In the genomic region with DNA sequence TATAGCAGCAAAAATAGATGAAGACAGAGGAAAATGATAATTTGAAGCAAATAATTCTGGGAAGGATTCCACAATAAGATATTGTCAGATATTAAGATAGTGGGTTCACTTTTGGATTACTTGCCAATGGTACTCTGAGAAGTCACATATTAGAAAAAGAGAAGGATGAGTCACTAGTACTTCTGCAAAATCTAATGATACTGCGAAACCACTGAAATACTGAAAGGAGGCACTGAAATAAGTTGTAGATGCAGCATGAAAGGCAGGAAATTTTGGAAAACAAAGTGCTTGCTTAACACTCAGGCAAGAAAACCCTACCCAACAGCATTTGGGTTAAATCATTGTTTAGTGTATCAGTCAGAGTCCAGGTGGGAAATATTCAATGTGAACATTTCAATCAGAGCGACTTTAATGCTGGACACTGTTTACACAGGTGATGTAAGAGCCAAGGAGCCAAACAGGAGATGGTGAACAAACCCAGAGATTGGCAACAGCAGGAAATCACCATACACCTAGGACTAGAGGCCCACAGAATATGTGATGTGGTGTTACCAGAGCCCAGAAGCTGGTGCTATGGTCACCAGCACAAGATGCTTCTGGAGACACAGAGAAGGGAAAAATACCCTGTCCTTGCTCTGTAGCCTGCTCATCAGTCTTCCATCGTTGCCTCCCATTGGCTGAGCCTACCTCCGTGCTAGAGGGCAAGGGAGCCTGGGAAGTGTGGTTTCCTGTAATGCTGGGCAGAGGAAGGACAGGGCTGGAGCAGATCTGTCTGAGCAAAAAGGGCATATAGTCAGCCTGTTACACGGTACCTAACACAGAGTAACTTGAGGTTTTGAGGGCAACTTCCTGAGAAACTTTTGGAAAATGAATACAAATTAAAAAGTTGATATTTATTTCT, we compare ENCODE assay signal across 16 cellular contexts.
A peak's percentile ranks its signal among the peaks of the same experiment; 100 is the strongest.
DNase-seq lines count a peak whose midpoint lies in the region; ATAC-seq and TF ChIP-seq lines count a peak whose summit lies in the region.
"Had no signal": no experiment of that assay in that cellular context is flagged by ENCODE, and none has a peak within 500 bp of the region (broad histone marks: within the 10 kb centered on the region; RNA-seq: fewer than 3 reads in every experiment).

No MANE protein-coding gene starts in this region.

- TF ChIP-seq POLR2A in IMR-90 (IDR thresholded peaks at IDR 0.05; ENCODE audit: low read depth, low read length) (no peak), thyroid gland (IDR thresholded peaks at IDR 0.05) (no peak)

- no peak overlapping the region for H3K23ac ChIP-seq in IMR-90 (ENCODE audit: low read depth, low read length)

- H3K9me1 ChIP-seq in IMR-90 (ENCODE audit: insufficient read depth, low read length), result no peaks in the 10 kb centered on the region

- no peak overlapping the region for H3K4ac ChIP-seq in IMR-90 (ENCODE audit: low read depth, low read length)

- ATAC-seq in GM18868 (IDR thresholded peaks at IDR 0.05; ENCODE audit: unreplicated experiment), result peak; percentile 90
- no peak for ATAC-seq in IMR-90 (ENCODE audit: low read depth)
- ATAC-seq in left lung, result no peak
- no peak for ATAC-seq in GM18909 (IDR thresholded peaks at IDR 0.05; ENCODE audit: poor library complexity, unreplicated experiment)
- ATAC-seq in HG03097 (IDR thresholded peaks at IDR 0.05; ENCODE audit: low FRiP score, unreplicated experiment), result no peak

- H3K27ac Mint-ChIP-seq in CD14-positive monocyte, result peak overlapping the region; percentile 84 to 94 (median 88)

- no TSS peak for BruUV-seq in IMR-90 (replicated peaks; lab: Mats Ljungman, UMichigan)

- no CpG with 5 or more reads among the region's 5 CpGs for WGBS in IMR-90 (ENCODE audit: extremely low coverage in 2 of 2, insufficient read length in 1 of 2), 2 experiments
- 83 to 86% methylated on average over 5 of the region's 5 CpGs for whole genome bisulfite sequencing in thyroid gland, 2 donors

- no peaks in the 10 kb centered on the region for H3K36me3 Mint-ChIP-seq in CD14-positive monocyte

- H3K14ac ChIP-seq in IMR-90 (replicated peaks; ENCODE audit: low read depth, low read length), result no peak overlapping the region

- peaks cover 0 to 4% (median 0%) of the 10 kb centered on the region in 7 donors for H3K9me3 Mint-ChIP-seq in CD14-positive monocyte

- dilution Hi-C loops in IMR-90 (cut with HindIII; ENCODE audit: low sequenced_read_pairs, unreplicated experiment), result no loop called here

- H3K56ac ChIP-seq in IMR-90 (ENCODE audit: extremely low read depth, insufficient read depth, low read length), result no peak overlapping the region

- peak overlapping the region; percentile 52 for H2AFZ ChIP-seq in IMR-90 (replicated peaks; ENCODE audit: low read length, poor library complexity)

- intact Hi-C loops in CD14-positive monocyte (cut with micrococcal nuclease) (loop anchor here in 1 of 2 donors (10.0 kb wide), 1 partner anchor 52 kb away; no protein-coding TSS in a partner anchor), IMR-90 (cut with micrococcal nuclease) (no loop called here), thyroid gland (cut with DNase I) (no loop called here), left lung (cut with DNase I) (no loop called here)

- TF ChIP-seq RAD21 in IMR-90 (IDR thresholded peaks at IDR 0.05; ENCODE audit: low read length), result no peak

- H4K20me1 ChIP-seq in IMR-90 (ENCODE audit: insufficient read depth, low read length), result no peaks in the 10 kb centered on the region
- H4K20me1 ChIP-seq: BLaER1 had no signal

- no peaks in the 10 kb centered on the region for H3K79me1 ChIP-seq in IMR-90 (ENCODE audit: low read depth in 1 of 2, low read length in 2 of 2)

- no peak overlapping the region for H2BK120ac ChIP-seq in IMR-90 (ENCODE audit: low read depth, low read length)

- TF ChIP-seq CTCF in CD14-positive monocyte (IDR thresholded peaks at IDR 0.05) (no peak), IMR-90 (conservative IDR thresholded peaks at IDR 0.05; ENCODE audit: low read depth, low read length) (no peak), thyroid gland (IDR thresholded peaks at IDR 0.05) (no peak), left lung (IDR thresholded peaks at IDR 0.05) (no peak)

- no peak overlapping the region for H2BK5ac ChIP-seq in IMR-90 (ENCODE audit: low read depth, low read length, poor library complexity, severe bottlenecking)

- peak overlapping the region in 1 of 2 donors; percentile 21 for H3K4me3 Mint-ChIP-seq in CD14-positive monocyte

- H3K27ac ChIP-seq in IMR-90 (ENCODE audit: insufficient read depth, low read length) (no peak overlapping the region), thyroid gland (no peak overlapping the region), left lung (peak overlapping the region in 1 of 2 donors; percentile 16)
- H3K27ac ChIP-seq: BLaER1, SK-N-MC had no signal

- H4K91ac ChIP-seq in IMR-90 (ENCODE audit: insufficient read depth, low read depth, low read length), result no peak overlapping the region

- H3K4me1 ChIP-seq in IMR-90 (ENCODE audit: control insufficient read depth, insufficient read depth, low read length), result no peaks in the 10 kb centered on the region
- H3K4me1 ChIP-seq in thyroid gland, result no peaks in the 10 kb centered on the region
- peaks cover 0 to 21% of the 10 kb centered on the region in 2 donors for H3K4me1 ChIP-seq in left lung
- H3K4me1 ChIP-seq: BLaER1 had no signal

- H4K5ac ChIP-seq in IMR-90 (ENCODE audit: low read depth, low read length), result no peak overlapping the region

- no peaks in the 10 kb centered on the region for H3K9me3 ChIP-seq in IMR-90 (ENCODE audit: control insufficient read depth, insufficient read depth, low read length)
- no peaks in the 10 kb centered on the region for H3K9me3 ChIP-seq in thyroid gland
- no peaks in the 10 kb centered on the region for H3K9me3 ChIP-seq in left lung

- H3K4me1 Mint-ChIP-seq in CD14-positive monocyte, result peaks cover 60% of the 10 kb centered on the region

- H2AK5ac ChIP-seq in IMR-90 (ENCODE audit: low read depth, low read length), result no peak overlapping the region

- H3K4me3 ChIP-seq in IMR-90 (ENCODE audit: insufficient read depth, low read depth, low read length) (no peak overlapping the region), thyroid gland (replicated peaks in 1 of 3) (no peak overlapping the region), left lung (no peak overlapping the region)
- H3K4me3 ChIP-seq: BLaER1, SK-N-MC had no signal

- H3K9ac ChIP-seq in IMR-90 (ENCODE audit: low read depth, low read length), result no peak overlapping the region
- H3K9ac ChIP-seq: BLaER1 had no signal

- DNase-seq in CD14-positive monocyte (ENCODE audit: low spot score), result no peak
- no peak for DNase-seq in IMR-90
- DNase-seq in UCSD-AML1 (lab: John Stamatoyannopoulos, UW; ENCODE audit: unreplicated experiment), result peak; percentile 21
- DNase-seq in thyroid gland, result no peak
- no peak for DNase-seq in left lung
- DNase-seq: glutamatergic neuron; KBM-7; mammary epithelial cell; NCI-H446; stimulated activated CD4-positive, alpha-beta T cell treated with anti-CD3 and anti-CD28 coated beads, Interleukin-4, amount 100 ng/mL, for 4 hours; substantia nigra had no signal

- no peaks in the 10 kb centered on the region for H3K36me3 ChIP-seq in IMR-90 (ENCODE audit: control insufficient read depth, insufficient read depth, low read length)
- H3K36me3 ChIP-seq in thyroid gland, result no peaks in the 10 kb centered on the region
- H3K36me3 ChIP-seq in left lung, result no peaks in the 10 kb centered on the region
- H3K36me3 ChIP-seq: BLaER1 had no signal

- no peaks in the 10 kb centered on the region for H3K27me3 Mint-ChIP-seq in CD14-positive monocyte (ENCODE audit: low read depth in 3 of 3)

- no peak overlapping the region for H3K18ac ChIP-seq in IMR-90 (ENCODE audit: low read depth, low read length)

- CTCF ChIA-PET in IMR-90 (lab: Yijun Ruan, JAX), result no interaction called here

- no peak overlapping the region for H2BK20ac ChIP-seq in IMR-90 (ENCODE audit: low read depth, low read length)

- H3K27me3 ChIP-seq in IMR-90 (ENCODE audit: control insufficient read depth, insufficient read depth, low read length) (peaks cover 2% of the 10 kb centered on the region), thyroid gland (no peaks in the 10 kb centered on the region), left lung (no peaks in the 10 kb centered on the region)
- H3K27me3 ChIP-seq: BLaER1 had no signal

- H2BK15ac ChIP-seq in IMR-90 (ENCODE audit: low read depth, low read length), result no peak overlapping the region

- H3K4me2 ChIP-seq in IMR-90 (ENCODE audit: low read depth, low read length), result no peak overlapping the region
- H3K4me2 ChIP-seq: BLaER1 had no signal

- no peak overlapping the region for H2AK9ac ChIP-seq in IMR-90 (replicated peaks; ENCODE audit: low read depth, low read length, poor library complexity)

- in situ Hi-C loops in IMR-90 (cut with MboI; ENCODE audit: low sequenced_read_pairs), result no loop called here

- POLR2A ChIA-PET in IMR-90 (lab: Charles Lee; ENCODE audit: unreplicated experiment), result no interaction called here

- no peak overlapping the region for H4K8ac ChIP-seq in IMR-90 (ENCODE audit: low read depth in 2 of 2, low read length in 2 of 2)

TF ChIP-seq in IMR-90, 13 proteins besides CTCF, POLR2A, EP300 and RAD21 (continues in another document):
- TF ChIP-seq, protein P1, sequence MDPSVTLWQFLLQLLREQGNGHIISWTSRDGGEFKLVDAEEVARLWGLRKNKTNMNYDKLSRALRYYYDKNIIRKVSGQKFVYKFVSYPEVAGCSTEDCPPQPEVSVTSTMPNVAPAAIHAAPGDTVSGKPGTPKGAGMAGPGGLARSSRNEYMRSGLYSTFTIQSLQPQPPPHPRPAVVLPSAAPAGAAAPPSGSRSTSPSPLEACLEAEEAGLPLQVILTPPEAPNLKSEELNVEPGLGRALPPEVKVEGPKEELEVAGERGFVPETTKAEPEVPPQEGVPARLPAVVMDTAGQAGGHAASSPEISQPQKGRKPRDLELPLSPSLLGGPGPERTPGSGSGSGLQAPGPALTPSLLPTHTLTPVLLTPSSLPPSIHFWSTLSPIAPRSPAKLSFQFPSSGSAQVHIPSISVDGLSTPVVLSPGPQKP (IDR thresholded peaks at IDR 0.05; ENCODE audit: borderline replicate concordance, low read depth, low read length), result no peak
- TF ChIP-seq MAZ (IDR thresholded peaks at IDR 0.05; ENCODE audit: borderline replicate concordance, low read depth, low read length) (no peak), SMC3 (IDR thresholded peaks at IDR 0.05; ENCODE audit: low read depth, low read length) (no peak), MXI1 (IDR thresholded peaks at IDR 0.05; ENCODE audit: borderline replicate concordance, low read depth, low read length) (no peak), CHD1 (IDR thresholded peaks at IDR 0.05; ENCODE audit: low read depth, low read length) (no peak), NFE2L2 (IDR thresholded peaks at IDR 0.05; ENCODE audit: low read depth, low read length) (no peak), RFX5 (IDR thresholded peaks at IDR 0.05; ENCODE audit: low read depth, low read length) (no peak)
- TF ChIP-seq, protein P2, sequence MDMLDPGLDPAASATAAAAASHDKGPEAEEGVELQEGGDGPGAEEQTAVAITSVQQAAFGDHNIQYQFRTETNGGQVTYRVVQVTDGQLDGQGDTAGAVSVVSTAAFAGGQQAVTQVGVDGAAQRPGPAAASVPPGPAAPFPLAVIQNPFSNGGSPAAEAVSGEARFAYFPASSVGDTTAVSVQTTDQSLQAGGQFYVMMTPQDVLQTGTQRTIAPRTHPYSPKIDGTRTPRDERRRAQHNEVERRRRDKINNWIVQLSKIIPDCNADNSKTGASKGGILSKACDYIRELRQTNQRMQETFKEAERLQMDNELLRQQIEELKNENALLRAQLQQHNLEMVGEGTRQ (IDR thresholded peaks at IDR 0.05; ENCODE audit: low read depth, low read length), result no peak
